20 cellular contexts compared by ENCODE assay signal in the genomic region with DNA sequence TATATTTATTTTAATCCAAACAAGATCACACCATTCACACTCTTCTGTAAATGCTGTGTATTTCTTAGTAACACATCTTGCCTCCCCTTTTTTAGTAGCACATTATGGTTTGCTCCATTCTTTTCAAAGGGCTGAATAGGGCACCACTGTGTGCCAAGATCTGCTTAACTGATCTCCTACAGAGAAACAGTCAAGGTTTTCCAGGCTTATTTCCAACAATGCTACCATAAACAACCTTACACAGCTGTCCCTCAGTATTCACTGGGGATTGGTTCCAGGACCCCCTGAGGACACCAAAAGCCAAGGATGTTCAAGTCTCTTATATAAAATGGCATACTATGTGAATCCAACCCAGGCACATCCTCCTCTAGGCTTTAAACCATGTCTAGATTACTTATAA. TPM values are rescaled to one million over a fixed set of nuclear protein-coding genes. Genes with fewer than 3 reads are reported as not detected.
DNase-seq lines count a peak whose midpoint lies in the region; ATAC-seq and TF ChIP-seq lines count a peak whose summit lies in the region.
"Had no signal": no experiment of that assay in that cellular context is flagged by ENCODE, and none has a peak within 500 bp of the region (broad histone marks: within the 10 kb centered on the region; RNA-seq: fewer than 3 reads in every experiment).

No MANE protein-coding gene starts in this region.

- H3K4me3 Mint-ChIP-seq in type B pancreatic cell: peak overlapping the region; percentile 26
- H3K4me3 Mint-ChIP-seq: activated naive CD8-positive, alpha-beta T cell treated with anti-CD3 and anti-CD28 coated beads, Interleukin-2, amount 10 ng/mL, durations not matched to agents 7 days and 5 days; activated T-helper 17 cell treated with anti-CD3 and anti-CD28 coated beads, Interleukin-2, amount 50 U/mL, for 72 hours; H9; mesothelial cell of epicardium had no signal

- H3K9me3 Mint-ChIP-seq in type B pancreatic cell: peaks cover 6% of the 10 kb centered on the region
- H3K9me3 Mint-ChIP-seq: activated T-helper 17 cell treated with anti-CD3 and anti-CD28 coated beads, Interleukin-2, amount 50 U/mL, for 72 hours had no signal

- no peak overlapping the region for H3K27ac Mint-ChIP-seq in type B pancreatic cell
- H3K27ac Mint-ChIP-seq: activated naive CD8-positive, alpha-beta T cell treated with anti-CD3 and anti-CD28 coated beads, Interleukin-2, amount 10 ng/mL, durations not matched to agents 7 days and 5 days; activated T-helper 17 cell treated with anti-CD3 and anti-CD28 coated beads, Interleukin-2, amount 50 U/mL, for 72 hours; mesothelial cell of epicardium had no signal

- peaks cover 32% of the 10 kb centered on the region for H3K36me3 Mint-ChIP-seq in type B pancreatic cell
- H3K36me3 Mint-ChIP-seq: activated naive CD8-positive, alpha-beta T cell treated with anti-CD3 and anti-CD28 coated beads, Interleukin-2, amount 10 ng/mL, durations not matched to agents 7 days and 5 days had no signal

- H3K4me3 ChIP-seq in choroid plexus epithelial cell (ENCODE audit: low read depth, low read length): no peak overlapping the region
- H3K4me3 ChIP-seq: BLaER1, psoas muscle had no signal

- H3K4me1 Mint-ChIP-seq in type B pancreatic cell (ENCODE audit: unreplicated experiment): peaks cover 29% of the 10 kb centered on the region
- H3K4me1 Mint-ChIP-seq: activated naive CD8-positive, alpha-beta T cell treated with anti-CD3 and anti-CD28 coated beads, Interleukin-2, amount 10 ng/mL, durations not matched to agents 7 days and 5 days; activated T-helper 17 cell treated with anti-CD3 and anti-CD28 coated beads, Interleukin-2, amount 50 U/mL, for 72 hours had no signal

- peak; percentile 56 for DNase-seq in NCI-H2171 treated with DMSO at 0.1 percent for 48 hours (lab: John Stamatoyannopoulos, UW)
- no peak for DNase-seq in NCI-H2171 (lab: John Stamatoyannopoulos, UW)
- peak; percentile 91 for DNase-seq in NCI-H446 treated with DMSO at 0.1 percent for 48 hours (lab: John Stamatoyannopoulos, UW)
- DNase-seq in choroid plexus epithelial cell (ENCODE audit: low read depth): peak; percentile 69
- DNase-seq in type B pancreatic cell (ENCODE audit: extremely low spot score, unreplicated experiment): no peak
- no peak for DNase-seq in KG1 (lab: John Stamatoyannopoulos, UW)
- DNase-seq in stimulated activated CD4-positive, alpha-beta T cell treated with anti-CD3 and anti-CD28 coated beads, Interleukin-15, amount 100 ng/mL, for 24 hours: no peak
- DNase-seq: activated CD4-positive, alpha-beta T cell treated with anti-CD3 and anti-CD28 coated beads for 1 hour; activated naive CD8-positive, alpha-beta T cell treated with anti-CD3 and anti-CD28 coated beads, Interleukin-2, amount 10 ng/mL, durations not matched to agents 7 days and 5 days; H9; left colon; NCI-H1436; NK-92 treated with Interleukin-12 subunit alpha and Interleukin-12 subunit beta, amount 100 ng/mL, for 24 hours; psoas muscle; small intestine; stimulated activated CD4-positive, alpha-beta T cell treated with anti-CD3 and anti-CD28 coated beads, Interleukin-4, amount 100 ng/mL, for 24 hours had no signal

- no peak for TF ChIP-seq CTCF in choroid plexus epithelial cell (conservative IDR thresholded peaks at IDR 0.05; ENCODE audit: low read depth, low read length)
- no peak for TF ChIP-seq CTCF in type B pancreatic cell (conservative IDR thresholded peaks at IDR 0.05)

- H3K27me3 Mint-ChIP-seq in type B pancreatic cell: no peaks in the 10 kb centered on the region

- ATAC-seq in HG03469 (IDR thresholded peaks at IDR 0.05; ENCODE audit: unreplicated experiment): no peak
- ATAC-seq: activated T-helper 17 cell treated with anti-CD3 and anti-CD28 coated beads, Interleukin-2, amount 50 U/mL, for 72 hours; left colon; psoas muscle had no signal

RNA-seq across cellular contexts. Expression of a gene that starts 16.5 kb away (rescaled TPM):
- total RNA-seq in type B pancreatic cell (ENCODE audit: low replicate concordance): 149 and 178 TPM in 2 replicates

Comparison
In these comparisons a context has a peak if more than half of its experiments do, and no peak if none do; other contexts are left out.
1. DNase-seq: peak in NCI-H2171 treated with DMSO at 0.1 percent for 48 hours (single experiment), NCI-H446 treated with DMSO at 0.1 percent for 48 hours (single experiment) and choroid plexus epithelial cell (single experiment); none in NCI-H2171 (single experiment), type B pancreatic cell (single experiment), KG1 (single experiment) and stimulated activated CD4-positive, alpha-beta T cell treated with anti-CD3 and anti-CD28 coated beads, Interleukin-15, amount 100 ng/mL, for 24 hours (single experiment).